In genomic region chr11:32616903-32617302, GRCh38 we compare ENCODE assay signal across 3 cellular contexts.
"Had no signal": no experiment of that assay in that cellular context is flagged by ENCODE, and none has a peak within 500 bp of the region (broad histone marks: within the 10 kb centered on the region; RNA-seq: fewer than 3 reads in every experiment).

No MANE protein-coding gene starts in this region.

- ATAC-seq: GM12878 had no signal

- H3K4me3 ChIP-seq: GM12878 had no signal

- DNase-seq: GDM1, GF-D8 had no signal
